Comparison of ENCODE assay signal across 11 cellular contexts in the genomic region with DNA sequence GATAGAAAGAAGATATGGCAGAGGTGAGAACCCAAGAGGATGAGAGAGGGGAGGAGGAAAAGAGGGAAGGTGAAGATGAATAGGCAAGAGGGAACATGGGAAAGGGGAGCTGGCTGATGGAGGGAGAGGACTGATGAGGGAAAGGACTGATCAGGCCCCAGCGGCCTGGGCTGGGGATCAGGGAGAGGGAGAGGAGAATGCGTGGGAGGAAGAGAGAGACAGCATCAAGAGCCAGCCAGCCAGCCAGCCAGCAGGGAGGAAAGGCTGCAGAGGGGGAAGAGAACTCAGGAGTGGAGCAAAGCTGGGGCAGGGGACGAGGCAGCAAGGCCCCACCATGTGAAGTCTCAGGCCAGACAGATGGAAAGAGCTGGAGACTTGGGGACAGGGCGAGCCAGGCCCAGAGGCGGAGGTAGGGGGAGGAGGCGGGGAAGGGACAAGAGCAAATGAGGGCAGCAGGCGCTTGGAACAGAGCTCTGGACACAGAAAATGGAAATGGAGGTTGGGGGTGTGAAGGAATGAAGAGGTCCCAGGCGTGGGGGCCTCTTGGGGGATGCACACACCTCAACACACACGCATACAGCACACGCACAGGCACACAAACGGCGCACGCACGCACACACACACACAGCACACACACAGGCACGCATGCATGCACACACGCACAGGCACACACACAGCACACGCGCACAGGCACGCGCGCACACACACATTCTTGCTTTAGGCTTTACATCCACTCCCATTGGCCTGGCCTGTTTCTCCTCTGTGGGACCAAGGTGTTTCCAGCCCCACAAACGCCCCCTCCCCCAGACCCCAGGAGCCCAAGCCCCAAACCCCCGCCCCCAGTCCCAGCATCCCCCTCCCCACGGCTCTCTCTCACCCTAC. TPM values are rescaled to one million over a fixed set of nuclear protein-coding genes. Genes with fewer than 3 reads are reported as not detected.
A peak's percentile ranks its signal among the peaks of the same experiment; 100 is the strongest.
DNase-seq lines count a peak whose midpoint lies in the region; ATAC-seq and TF ChIP-seq lines count a peak whose summit lies in the region.
"Had no signal": no experiment of that assay in that cellular context is flagged by ENCODE, and none has a peak within 500 bp of the region (broad histone marks: within the 10 kb centered on the region; RNA-seq: fewer than 3 reads in every experiment).

No MANE protein-coding gene starts in this region.

- no peak for DNase-seq in CD8-positive, alpha-beta memory T cell
- DNase-seq in T-cell (no peak), fibroblast of pulmonary artery (ENCODE audit: low read depth) (peak; percentile 70), osteoblast (ENCODE audit: insufficient read length, low spot score, missing footprints) (peak; percentile 92), MG63 (no peak)
- no peak for DNase-seq in effector CD8-positive, alpha-beta T cell (lab: John Stamatoyannopoulos, UW)
- DNase-seq: DMS153, NCI-H187 had no signal

- H2AFZ ChIP-seq in osteoblast (ENCODE audit: low read length), result no peak overlapping the region

- peaks cover 20% of the 10 kb centered on the region for H3K4me1 ChIP-seq in CD8-positive, alpha-beta memory T cell (ENCODE audit: insufficient read depth, low read length)
- peaks cover 8% of the 10 kb centered on the region for H3K4me1 ChIP-seq in osteoblast (ENCODE audit: insufficient read depth, low read length)

- ATAC-seq in T-cell (replicated peaks in 1 of 4) (no peak), HG02973 (IDR thresholded peaks at IDR 0.05; ENCODE audit: unreplicated experiment) (no peak), GM18511 (IDR thresholded peaks at IDR 0.05; ENCODE audit: unreplicated experiment) (no peak)
- ATAC-seq: body of pancreas had no signal

- POLR2A ChIA-PET in CD8-positive, alpha-beta memory T cell (lab: Charles Lee), result no interaction called here
- POLR2A ChIA-PET in T-cell (lab: Charles Lee), result no interaction called here

- H3K4me2 ChIP-seq in osteoblast (ENCODE audit: insufficient read depth, low read length), result no peak overlapping the region

- no peak overlapping the region for H3K4me3 ChIP-seq in CD8-positive, alpha-beta memory T cell (ENCODE audit: low read length)
- H3K4me3 ChIP-seq in fibroblast of pulmonary artery (replicated peaks; ENCODE audit: low read depth, low read length), result no peak overlapping the region
- no peak overlapping the region for H3K4me3 ChIP-seq in osteoblast (ENCODE audit: insufficient read depth, low read length)
- H3K4me3 ChIP-seq in MG63, result no peak overlapping the region
- H3K4me3 ChIP-seq: body of pancreas had no signal

- peaks cover 56% of the 10 kb centered on the region for H3K79me2 ChIP-seq in osteoblast (ENCODE audit: insufficient read depth, low read length)

- peaks cover 8 to 13% of the 10 kb centered on the region in 2 donors for H3K27me3 Mint-ChIP-seq in CD8-positive, alpha-beta memory T cell
- H3K27me3 Mint-ChIP-seq in T-cell, result peaks cover 0 to 5% of the 10 kb centered on the region in 2 donors

- H3K9me3 ChIP-seq in CD8-positive, alpha-beta memory T cell (ENCODE audit: low read length), result no peaks in the 10 kb centered on the region
- H3K9me3 ChIP-seq in osteoblast (ENCODE audit: low read depth, low read length) (no peaks in the 10 kb centered on the region), MG63 (no peaks in the 10 kb centered on the region)
- H3K9me3 ChIP-seq: body of pancreas had no signal

- H3K36me3 Mint-ChIP-seq in CD8-positive, alpha-beta memory T cell, result no peaks in the 10 kb centered on the region
- no peaks in the 10 kb centered on the region for H3K36me3 Mint-ChIP-seq in T-cell

- no peaks in the 10 kb centered on the region for H3K9me3 Mint-ChIP-seq in CD8-positive, alpha-beta memory T cell
- no peaks in the 10 kb centered on the region for H3K9me3 Mint-ChIP-seq in T-cell

- peak overlapping the region in 1 of 7 donors; percentile 41 for H3K4me3 Mint-ChIP-seq in CD8-positive, alpha-beta memory T cell
- H3K4me3 Mint-ChIP-seq in T-cell, result no peak overlapping the region

- TF ChIP-seq CTCF in fibroblast of pulmonary artery (IDR thresholded peaks at IDR 0.05; ENCODE audit: low read length, missing control alignments), result no peak
- no peak for TF ChIP-seq CTCF in osteoblast (IDR thresholded peaks at IDR 0.05; ENCODE audit: extremely low read depth, low read depth, low read length)

- peaks cover 30 to 32% (median 31%) of the 10 kb centered on the region in 3 donors for H3K4me1 Mint-ChIP-seq in CD8-positive, alpha-beta memory T cell
- peaks cover 32 to 45% (median 41%) of the 10 kb centered on the region in 3 donors for H3K4me1 Mint-ChIP-seq in T-cell

- H3K36me3 ChIP-seq in CD8-positive, alpha-beta memory T cell (ENCODE audit: insufficient read depth, low read length), result no peaks in the 10 kb centered on the region
- peaks cover 13% of the 10 kb centered on the region for H3K36me3 ChIP-seq in osteoblast (ENCODE audit: insufficient read depth, low read length)
- H3K36me3 ChIP-seq in MG63, result no peaks in the 10 kb centered on the region

- peaks cover 49% of the 10 kb centered on the region for H4K20me1 ChIP-seq in osteoblast (ENCODE audit: insufficient read depth, low read length)

- no peaks in the 10 kb centered on the region for H3K27me3 ChIP-seq in CD8-positive, alpha-beta memory T cell (ENCODE audit: insufficient read depth, low read length, poor library complexity, severe bottlenecking)
- no peaks in the 10 kb centered on the region for H3K27me3 ChIP-seq in osteoblast (ENCODE audit: insufficient read depth, low read length)
- no peaks in the 10 kb centered on the region for H3K27me3 ChIP-seq in MG63
- H3K27me3 ChIP-seq: body of pancreas had no signal

- H3K27ac Mint-ChIP-seq in CD8-positive, alpha-beta memory T cell, result peak overlapping the region; percentile 23 to 99 (median 90)
- H3K27ac Mint-ChIP-seq in T-cell, result peak overlapping the region; percentile 16 to 28

- H3K27ac ChIP-seq in CD8-positive, alpha-beta memory T cell (ENCODE audit: low read depth, low read length), result no peak overlapping the region
- H3K27ac ChIP-seq in osteoblast (ENCODE audit: low read depth, low read length), result no peak overlapping the region
- H3K27ac ChIP-seq: body of pancreas had no signal

- CTCF ChIA-PET in CD8-positive, alpha-beta memory T cell (lab: Charles Lee), result no interaction called here
- CTCF ChIA-PET in T-cell (lab: Charles Lee), result no interaction called here

RNA-seq across cellular contexts. Expression of gene DLG4, which starts 12.3 kb away (rescaled TPM):
- total RNA-seq in CD8-positive, alpha-beta memory T cell, result 1 to 10 TPM; 3.5 to 4.4 TPM
- 0.45 TPM for polyA plus RNA-seq in CD8-positive, alpha-beta memory T cell
- total RNA-seq in T-cell, result 10 to 100 TPM in 2 of 5 donors, 1 to 10 TPM in 3; 8.1 to 13.6 (median 9.3) TPM
- total RNA-seq in osteoblast, result 10.1 and 11.8 TPM in 2 replicates
- 7.5 and 15.3 TPM in 2 replicates for total RNA-seq in MG63 (2014; rRNA removed; shearing (Covaris generic); ENCODE audit: low replicate concordance)

RNA-seq across cellular contexts. Expression of gene ACADVL, which starts 12.4 kb away (rescaled TPM):
- 100 to 1,000 TPM; 281 to 288 TPM for total RNA-seq in CD8-positive, alpha-beta memory T cell
- polyA plus RNA-seq in CD8-positive, alpha-beta memory T cell, result 109 TPM
- total RNA-seq in T-cell (100 to 1,000 TPM; 275 to 424 (median 385) TPM), osteoblast (162 and 163 TPM in 2 replicates)
- total RNA-seq in MG63 (2014; rRNA removed; shearing (Covaris generic); ENCODE audit: low replicate concordance), result 240 and 427 TPM in 2 replicates

RNA-seq across cellular contexts. Expression of gene DVL2, which starts 27.0 kb away (rescaled TPM):
- total RNA-seq in CD8-positive, alpha-beta memory T cell, result 10 to 100 TPM; 61.8 to 65.5 TPM
- 24.0 TPM for polyA plus RNA-seq in CD8-positive, alpha-beta memory T cell
- 10 to 100 TPM; 48.2 to 76.3 (median 70.4) TPM for total RNA-seq in T-cell
- 106 and 123 TPM in 2 replicates for total RNA-seq in osteoblast
- total RNA-seq in MG63 (2014; rRNA removed; shearing (Covaris generic); ENCODE audit: low replicate concordance), result 11.5 and 26.2 TPM in 2 replicates

RNA-seq across cellular contexts. Expression of gene ASGR1, which starts 28.2 kb away (rescaled TPM):
- under 1 TPM; 0.46 to 0.55 TPM for total RNA-seq in CD8-positive, alpha-beta memory T cell
- polyA plus RNA-seq in CD8-positive, alpha-beta memory T cell, result not detected
- total RNA-seq in T-cell (1 to 10 TPM in 2 of 5 donors, under 1 TPM in 3; 0.60 to 1.8 (median 0.82) TPM), osteoblast (0.88 and 1.1 TPM in 2 replicates)
- 0.13 TPM in 1 of 2 replicates, not detected in the other for total RNA-seq in MG63 (2014; rRNA removed; shearing (Covaris generic); ENCODE audit: low replicate concordance)

RNA-seq across cellular contexts. Expression of gene PHF23, which starts 31.9 kb away (rescaled TPM):
- total RNA-seq in CD8-positive, alpha-beta memory T cell, result 10 to 100 TPM; 48.0 to 51.9 TPM
- polyA plus RNA-seq in CD8-positive, alpha-beta memory T cell, result 25.8 TPM
- 10 to 100 TPM; 13.3 to 51.6 (median 43.5) TPM for total RNA-seq in T-cell
- 53.2 and 55.4 TPM in 2 replicates for total RNA-seq in osteoblast
- 34.4 and 62.7 TPM in 2 replicates for total RNA-seq in MG63 (2014; rRNA removed; shearing (Covaris generic); ENCODE audit: low replicate concordance)

Comparison
In these comparisons a context has a peak if more than half of its experiments do, and no peak if none do; other contexts are left out.
1. DNase-seq: peak in fibroblast of pulmonary artery (single experiment) and osteoblast (single experiment); none in CD8-positive, alpha-beta memory T cell (0 of 5), T-cell (0 of 34), MG63 (single experiment) and effector CD8-positive, alpha-beta T cell (single experiment).